Comparison of ENCODE assay signal across 12 cellular contexts in genomic region chr18:48959921-48960920, GRCh38. TPM values are rescaled to one million over a fixed set of nuclear protein-coding genes. Genes with fewer than 3 reads are reported as not detected.
DNase-seq lines count a peak whose midpoint lies in the region.
"Had no signal": no experiment of that assay in that cellular context is flagged by ENCODE, and none has a peak within 500 bp of the region (broad histone marks: within the 10 kb centered on the region; RNA-seq: fewer than 3 reads in every experiment).

No MANE protein-coding gene starts in this region.

- no peak overlapping the region for H3K23ac ChIP-seq in neuronal stem cell (ENCODE audit: low read depth, low read length, poor library complexity)

- H3K4me3 ChIP-seq in neuronal stem cell (ENCODE audit: low read length in 2 of 2), result no peak overlapping the region
- H3K4me3 ChIP-seq: pancreas had no signal

- H2BK15ac ChIP-seq in neuronal stem cell (ENCODE audit: low read length), result no peak overlapping the region

- no peaks in the 10 kb centered on the region for H3K79me1 ChIP-seq in neuronal stem cell (ENCODE audit: low read depth, low read length)

- H3K4ac ChIP-seq in neuronal stem cell (ENCODE audit: low read length), result no peak overlapping the region

- no peak overlapping the region for H2BK5ac ChIP-seq in neuronal stem cell (ENCODE audit: low read length)

- no peaks in the 10 kb centered on the region for H3K36me3 ChIP-seq in neuronal stem cell (replicated peaks in 1 of 2; ENCODE audit: control insufficient read depth in 2 of 2, insufficient read depth in 2 of 2, low read length in 2 of 2)
- H3K36me3 ChIP-seq: pancreas had no signal

- H2BK12ac ChIP-seq in neuronal stem cell (ENCODE audit: low read length), result no peak overlapping the region

- DNase-seq in H4 (ENCODE audit: low spot score) (peak; percentile 54), OCI-M1 (lab: John Stamatoyannopoulos, UW) (peak; percentile 28), fibroblast of gingiva (ENCODE audit: low read depth) (peak; percentile 27), neuronal stem cell (ENCODE audit: low spot score) (no peak), superior temporal gyrus (ENCODE audit: extremely low spot score) (no peak), DMS 273 treated with DMSO at 0.1 percent for 48 hours (lab: John Stamatoyannopoulos, UW) (no peak), D341Med (ENCODE audit: low spot score) (no peak)
- DNase-seq in NK-92 treated with Interleukin-12 subunit alpha and Interleukin-12 subunit beta, amount 100 ng/mL, for 24 hours (lab: John Stamatoyannopoulos, UW), result no peak
- DNase-seq: activated CD8-positive, alpha-beta memory T cell treated with anti-CD3 and anti-CD28 coated beads for 24 hours; NCI-H524 treated with DMSO at 0.1 percent for 48 hours; pancreas; T-helper 1 cell had no signal

- H2AK5ac ChIP-seq in neuronal stem cell (ENCODE audit: low read depth, low read length), result no peak overlapping the region

- peak overlapping the region; percentile 0 for H2AFZ ChIP-seq in neuronal stem cell (ENCODE audit: low read length)

- H2BK120ac ChIP-seq in neuronal stem cell (ENCODE audit: low read depth, low read length), result no peak overlapping the region

- H3K4me1 ChIP-seq in neuronal stem cell (ENCODE audit: control insufficient read depth in 2 of 2, insufficient read depth in 1 of 2, low read depth in 1 of 2, low read length in 2 of 2), result peaks cover 14 to 26% of the 10 kb centered on the region in 2 donors

- no CpG with 5 or more reads among the region's 17 CpGs for WGBS in neuronal stem cell (ENCODE audit: extremely low coverage in 2 of 2, insufficient read length in 2 of 2, insufficient replicate concordance in 1 of 2), 2 donors

- no peak overlapping the region for H4K91ac ChIP-seq in neuronal stem cell (ENCODE audit: low read depth, low read length, poor library complexity)

- H3K27me3 ChIP-seq in neuronal stem cell (ENCODE audit: control insufficient read depth in 3 of 3, insufficient read depth in 3 of 3, low read depth in 1 of 3, low read length in 3 of 3), result peaks cover 0 to 6% (median 0%) of the 10 kb centered on the region in 3 experiments
- H3K27me3 ChIP-seq: pancreas had no signal

- H3K9me3 ChIP-seq in neuronal stem cell (replicated peaks in 1 of 2; ENCODE audit: control insufficient read depth in 2 of 2, insufficient read depth in 1 of 2, low read depth in 1 of 2, low read length in 2 of 2), result no peaks in the 10 kb centered on the region
- H3K9me3 ChIP-seq: pancreas had no signal

- no peak overlapping the region for H3K4me2 ChIP-seq in neuronal stem cell (ENCODE audit: insufficient read depth, low read length, poor library complexity, severe bottlenecking)

- no peak overlapping the region for H4K8ac ChIP-seq in neuronal stem cell (ENCODE audit: low read depth, low read length)

- H3K27ac ChIP-seq in neuronal stem cell (replicated peaks; ENCODE audit: low read length), result no peak overlapping the region
- H3K27ac ChIP-seq: pancreas had no signal

- H3K9ac ChIP-seq in neuronal stem cell (ENCODE audit: low read depth, low read length, poor library complexity), result no peak overlapping the region

- no peak overlapping the region for H3K18ac ChIP-seq in neuronal stem cell (ENCODE audit: low read length)

- H3K14ac ChIP-seq in neuronal stem cell (ENCODE audit: low read length), result no peak overlapping the region

RNA-seq across cellular contexts. Expression of gene SMAD7, which starts 9.5 kb away (rescaled TPM):
- total RNA-seq in H4 (2014; rRNA removed; shearing (Covaris generic)), result 6.9 and 10.1 TPM in 2 replicates
- polyA plus RNA-seq in neuronal stem cell (2013, experiment 1 of 2), result 0.57 TPM
- polyA plus RNA-seq in neuronal stem cell (2013, experiment 2 of 2), result 0.79 TPM

Comparison
In these comparisons a context has a peak if more than half of its experiments do, and no peak if none do; other contexts are left out.
1. DNase-seq: peak in H4 (single experiment), OCI-M1 (single experiment) and fibroblast of gingiva (single experiment); none in neuronal stem cell (single experiment), superior temporal gyrus (single experiment), DMS 273 treated with DMSO at 0.1 percent for 48 hours (single experiment), NK-92 treated with Interleukin-12 subunit alpha and Interleukin-12 subunit beta, amount 100 ng/mL, for 24 hours (single experiment) and D341Med (single experiment).